In the genomic region with DNA sequence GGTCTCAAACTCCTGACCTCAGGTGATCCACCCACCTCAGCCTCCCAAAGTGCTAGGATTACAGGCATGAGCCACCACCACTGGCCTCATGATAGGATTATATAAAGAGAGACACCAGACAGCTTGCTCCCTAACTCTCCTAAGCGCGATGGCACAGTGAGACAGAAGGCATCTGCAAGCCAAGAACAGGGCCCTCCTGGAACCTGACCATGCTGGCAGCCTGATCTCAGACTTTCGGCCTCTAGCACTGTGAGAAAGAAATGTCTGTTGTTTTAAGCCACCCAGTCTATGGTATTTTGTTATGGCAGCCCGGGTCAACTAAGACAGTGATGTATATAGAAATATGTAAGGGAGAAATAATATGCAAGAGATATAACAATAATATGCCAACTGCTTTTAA, we compare ENCODE assay signal across 25 cellular contexts. TPM values are rescaled to one million over a fixed set of nuclear protein-coding genes. Genes with fewer than 3 reads are reported as not detected.
A peak's percentile ranks its signal among the peaks of the same experiment; 100 is the strongest.
DNase-seq lines count a peak whose midpoint lies in the region; ATAC-seq and TF ChIP-seq lines count a peak whose summit lies in the region.
"Had no signal": no experiment of that assay in that cellular context is flagged by ENCODE, and none has a peak within 500 bp of the region (broad histone marks: within the 10 kb centered on the region; RNA-seq: fewer than 3 reads in every experiment).

No MANE protein-coding gene starts in this region.

- H3K36me3 ChIP-seq in left ventricle myocardium inferior: no peaks in the 10 kb centered on the region
- H3K36me3 ChIP-seq: BE2C, prostate gland, tibial artery had no signal

- intact Hi-C loops in left ventricle myocardium inferior (cut with micrococcal nuclease): loop anchor here (10.0 kb wide), 1 partner anchor 183 kb away; no protein-coding TSS in a partner anchor

- peak overlapping the region; percentile 20 for H3K27ac Mint-ChIP-seq in T-helper 2 cell treated with Interferon-gamma antibody and Interleukin-4, amounts not matched to agents 5 μg/mL and 100 μg/mL, for 36 hours
- H3K27ac Mint-ChIP-seq: stimulated activated naive CD8-positive, alpha-beta T cell treated with anti-CD3 and anti-CD28 coated beads, Interleukin-15, Interleukin-2, amounts not matched to agents 100 ng/mL and 50 ng/mL, for 24 hours had no signal

- H3K9me3 Mint-ChIP-seq in T-helper 2 cell treated with Interferon-gamma antibody and Interleukin-4, amounts not matched to agents 5 μg/mL and 100 μg/mL, for 36 hours: no peaks in the 10 kb centered on the region
- H3K9me3 Mint-ChIP-seq: stimulated activated naive CD8-positive, alpha-beta T cell treated with anti-CD3 and anti-CD28 coated beads, Interleukin-15, Interleukin-2, amounts not matched to agents 100 ng/mL and 50 ng/mL, for 24 hours had no signal

- peak overlapping the region; percentile 27 for H3K27ac ChIP-seq in left ventricle myocardium inferior (replicated peaks)
- H3K27ac ChIP-seq: body of pancreas, coronary artery, KMS-11, prostate gland, tibial artery, VCaP had no signal

- no peak overlapping the region for H3K4me3 ChIP-seq in left ventricle myocardium inferior
- H3K4me3 ChIP-seq: body of pancreas, coronary artery, prostate gland, smooth muscle cell, tibial artery had no signal

- TF ChIP-seq CTCF in left ventricle myocardium inferior (IDR thresholded peaks at IDR 0.05; ENCODE audit: borderline replicate concordance): no peak

- no peak for DNase-seq in T-helper 2 cell treated with Interferon-gamma antibody and Interleukin-4, amounts not matched to agents 5 μg/mL and 100 μg/mL, for 36 hours (ENCODE audit: low spot score)
- DNase-seq in T-helper 2 cell: no peak
- DNase-seq in NCI-H446 treated with DMSO at 0.1 percent for 48 hours (lab: John Stamatoyannopoulos, UW): peak; percentile 46
- DNase-seq in left ventricle myocardium inferior: no peak
- peak; percentile 30 for DNase-seq in pons (ENCODE audit: low spot score)
- DNase-seq in AG20443 (ENCODE audit: low spot score): no peak
- DNase-seq in effector CD8-positive, alpha-beta T cell (lab: John Stamatoyannopoulos, UW): no peak
- DNase-seq: activated CD4-positive, alpha-beta T cell treated with anti-CD3 and anti-CD28 coated beads, Interleukin-2, amount 50 U/mL, for 4 hours; activated effector memory CD4-positive, alpha-beta T cell treated with anti-CD3 and anti-CD28 coated beads, Interleukin-2, amount 50 U/mL, for 16 hours; BE2C; body of pancreas; COR-L47; HCEC 1CT; left colon; NCI-H1694 treated with DMSO at 0.1 percent for 48 hours; NCI-H2171 treated with DMSO at 0.1 percent for 48 hours; stimulated activated CD4-positive, alpha-beta T cell treated with anti-CD3 and anti-CD28 coated beads, Interleukin-4, amount 100 ng/mL, for 1 hour; tibial artery had no signal

- H3K27me3 Mint-ChIP-seq in T-helper 2 cell treated with Interferon-gamma antibody and Interleukin-4, amounts not matched to agents 5 μg/mL and 100 μg/mL, for 36 hours (ENCODE audit: low read depth): no peaks in the 10 kb centered on the region
- H3K27me3 Mint-ChIP-seq: stimulated activated naive CD8-positive, alpha-beta T cell treated with anti-CD3 and anti-CD28 coated beads, Interleukin-15, Interleukin-2, amounts not matched to agents 100 ng/mL and 50 ng/mL, for 24 hours had no signal

- H3K4me3 Mint-ChIP-seq in T-helper 2 cell treated with Interferon-gamma antibody and Interleukin-4, amounts not matched to agents 5 μg/mL and 100 μg/mL, for 36 hours: no peak overlapping the region
- H3K4me3 Mint-ChIP-seq: stimulated activated naive CD8-positive, alpha-beta T cell treated with anti-CD3 and anti-CD28 coated beads, Interleukin-15, Interleukin-2, amounts not matched to agents 100 ng/mL and 50 ng/mL, for 24 hours had no signal

- peaks cover 5% of the 10 kb centered on the region for H3K4me1 Mint-ChIP-seq in T-helper 2 cell treated with Interferon-gamma antibody and Interleukin-4, amounts not matched to agents 5 μg/mL and 100 μg/mL, for 36 hours (ENCODE audit: low read depth)

- H3K4me1 ChIP-seq in left ventricle myocardium inferior: peaks cover 18% of the 10 kb centered on the region
- H3K4me1 ChIP-seq: BE2C, prostate gland had no signal

- ATAC-seq in HG03139 (IDR thresholded peaks at IDR 0.05; ENCODE audit: unreplicated experiment): no peak
- ATAC-seq: body of pancreas, left colon had no signal

- no peaks in the 10 kb centered on the region for H3K36me3 Mint-ChIP-seq in T-helper 2 cell treated with Interferon-gamma antibody and Interleukin-4, amounts not matched to agents 5 μg/mL and 100 μg/mL, for 36 hours (ENCODE audit: low read depth)

- H3K27me3 ChIP-seq in left ventricle myocardium inferior (ENCODE audit: low read depth): no peaks in the 10 kb centered on the region
- H3K27me3 ChIP-seq: BE2C, body of pancreas, tibial artery had no signal

- H3K9me3 ChIP-seq in left ventricle myocardium inferior (replicated peaks): no peaks in the 10 kb centered on the region
- H3K9me3 ChIP-seq: BE2C, body of pancreas, prostate gland, tibial artery had no signal

RNA-seq across cellular contexts. Expression of a gene that starts 51.2 kb away (rescaled TPM):
- total RNA-seq in left ventricle myocardium inferior: 34.3 TPM

Comparison
In these comparisons a context has a peak if more than half of its experiments do, and no peak if none do; other contexts are left out.
1. DNase-seq: peak in NCI-H446 treated with DMSO at 0.1 percent for 48 hours (single experiment) and pons (single experiment); none in T-helper 2 cell treated with Interferon-gamma antibody and Interleukin-4, amounts not matched to agents 5 μg/mL and 100 μg/mL, for 36 hours (single experiment), T-helper 2 cell (0 of 5), left ventricle myocardium inferior (single experiment), AG20443 (single experiment) and effector CD8-positive, alpha-beta T cell (single experiment).